12 cellular contexts compared by ENCODE assay signal in genomic region chr17:43669971-43670644, GRCh38. TPM values are rescaled to one million over a fixed set of nuclear protein-coding genes. Genes with fewer than 3 reads are reported as not detected.
DNase-seq lines count a peak whose midpoint lies in the region; TF ChIP-seq lines count a peak whose summit lies in the region.
"Had no signal": no experiment of that assay in that cellular context is flagged by ENCODE, and none has a peak within 500 bp of the region (broad histone marks: within the 10 kb centered on the region; RNA-seq: fewer than 3 reads in every experiment).

No MANE protein-coding gene starts in this region.

- H3K4me3 Mint-ChIP-seq in neural crest cell, result no peak overlapping the region
- H3K4me3 Mint-ChIP-seq: natural killer cell treated with Interleukin-12 subunit alpha and Interleukin-12 subunit beta and Interleukin-15 and Interleukin-18, amount 100 ng/mL, for 72 hours had no signal

- TF ChIP-seq CTCF in neural crest cell (conservative IDR thresholded peaks at IDR 0.05), result no peak

- no peaks in the 10 kb centered on the region for H3K36me3 Mint-ChIP-seq in neural crest cell (ENCODE audit: low read depth)
- H3K36me3 Mint-ChIP-seq: natural killer cell treated with Interleukin-12 subunit alpha and Interleukin-12 subunit beta and Interleukin-15 and Interleukin-18, amount 100 ng/mL, for 72 hours had no signal

- peak overlapping the region; percentile 72 for H3K27ac Mint-ChIP-seq in neural crest cell (ENCODE audit: unreplicated experiment)
- H3K27ac Mint-ChIP-seq: natural killer cell treated with Interleukin-12 subunit alpha and Interleukin-12 subunit beta and Interleukin-15 and Interleukin-18, amount 100 ng/mL, for 72 hours had no signal

- peaks cover 55% of the 10 kb centered on the region for H3K4me1 Mint-ChIP-seq in neural crest cell

- DNase-seq in Daoy (ENCODE audit: low read depth) (peak; percentile 89), NCI-H2081 treated with DMSO at 0.1 percent for 48 hours (lab: John Stamatoyannopoulos, UW) (peak; percentile 53), brain pericyte (ENCODE audit: low read depth, low spot score) (peak; percentile 40), neural crest cell (ENCODE audit: low read depth, low spot score) (no peak), NCI-H510A treated with DMSO at 0.1 percent for 48 hours (lab: John Stamatoyannopoulos, UW) (no peak), LoVo (ENCODE audit: low spot score) (no peak), NCI-H1436 treated with DMSO at 0.1 percent for 48 hours (lab: John Stamatoyannopoulos, UW) (no peak)
- DNase-seq in stimulated activated CD4-positive, alpha-beta T cell treated with anti-CD3 and anti-CD28 coated beads, Interleukin-12 subunit alpha, Interleukin-12 subunit beta, amount 100 ng/mL, for 4 hours, result no peak
- DNase-seq: effector memory CD4-positive, alpha-beta T cell; hippocampal formation; stimulated activated CD4-positive, alpha-beta T cell treated with anti-CD3 and anti-CD28 coated beads, Interleukin-4, amount 100 ng/mL, for 1 hour had no signal

- no peaks in the 10 kb centered on the region for H3K9me3 Mint-ChIP-seq in neural crest cell
- H3K9me3 Mint-ChIP-seq: natural killer cell treated with Interleukin-12 subunit alpha and Interleukin-12 subunit beta and Interleukin-15 and Interleukin-18, amount 100 ng/mL, for 72 hours had no signal

- H3K27me3 Mint-ChIP-seq in neural crest cell (ENCODE audit: low read depth), result no peaks in the 10 kb centered on the region

RNA-seq across cellular contexts. Expression of gene MEOX1, which starts 8.4 kb away (rescaled TPM):
- total RNA-seq in Daoy (2014; rRNA removed; shearing (Covaris generic)), result 8.6 and 13.1 TPM in 2 replicates
- 1.1 and 1.7 TPM in 2 replicates for total RNA-seq in neural crest cell
- total RNA-seq: natural killer cell treated with Interleukin-12 subunit alpha and Interleukin-12 subunit beta and Interleukin-15 and Interleukin-18, amount 100 ng/mL, for 72 hours had no signal

Comparison
In these comparisons a context has a peak if more than half of its experiments do, and no peak if none do; other contexts are left out.
1. DNase-seq: peak in Daoy (single experiment), NCI-H2081 treated with DMSO at 0.1 percent for 48 hours (single experiment) and brain pericyte (single experiment); none in neural crest cell (single experiment), NCI-H510A treated with DMSO at 0.1 percent for 48 hours (single experiment), LoVo (single experiment), NCI-H1436 treated with DMSO at 0.1 percent for 48 hours (single experiment) and stimulated activated CD4-positive, alpha-beta T cell treated with anti-CD3 and anti-CD28 coated beads, Interleukin-12 subunit alpha, Interleukin-12 subunit beta, amount 100 ng/mL, for 4 hours (single experiment).